ENCODE assay signal across 1 cellular context in genomic region chr16:82295306-82296201, GRCh38.
TF ChIP-seq lines count a peak whose summit lies in the region.

No MANE protein-coding gene starts in this region.

TF ChIP-seq in GM23338, 12 proteins besides CTCF, POLR2A, EP300 and RAD21 (continued from another document):
- TF ChIP-seq ZNF114 (CRISPR knock-in tag; IDR thresholded peaks at IDR 0.05): no peak
- TF ChIP-seq ETS1 (IDR thresholded peaks at IDR 0.05): no peak
- no peak for TF ChIP-seq NANOG (IDR thresholded peaks at IDR 0.05; ENCODE audit: borderline replicate concordance)
- no peak for TF ChIP-seq REST (IDR thresholded peaks at IDR 0.05; ENCODE audit: unreplicated experiment)
- TF ChIP-seq CREB1 (CRISPR knock-in tag; IDR thresholded peaks at IDR 0.05; ENCODE audit: low read depth): no peak
- no peak for TF ChIP-seq POLR2AphosphoS5 (IDR thresholded peaks at IDR 0.05; ENCODE audit: low read depth)
- no peak for TF ChIP-seq EZH2 (IDR thresholded peaks at IDR 0.05; ENCODE audit: low read depth, unreplicated experiment)
TF ChIP-seq in GM23338: peak in this region for 0.
